ENCODE assay signal across 8 cellular contexts in genomic region chr17:32341141-32341856, GRCh38. TPM values are rescaled to one million over a fixed set of nuclear protein-coding genes. Genes with fewer than 3 reads are reported as not detected.
DNase-seq lines count a peak whose midpoint lies in the region; ATAC-seq and TF ChIP-seq lines count a peak whose summit lies in the region.

No MANE protein-coding gene starts in this region.

- no peaks in the 10 kb centered on the region; the same call in 1 of the 2 replicates for H4K20me1 ChIP-seq in GM23338 (replicated peaks; ENCODE audit: insufficient read depth)

- no peaks in the 10 kb centered on the region for H3K27me3 ChIP-seq in GM23338 (ENCODE audit: insufficient read depth)
- no peaks in the 10 kb centered on the region for H3K27me3 ChIP-seq in gastroesophageal sphincter
- H3K27me3 ChIP-seq in trophoblast cell (ENCODE audit: insufficient read depth, low read length): no peaks in the 10 kb centered on the region

- no peaks in the 10 kb centered on the region for H3K9me3 Mint-ChIP-seq in GM23338
- H3K9me3 Mint-ChIP-seq in activated T-helper 2 cell treated with anti-CD3 and anti-CD28 coated beads, Interferon-gamma antibody, Interleukin-2, Interleukin-4, amounts not matched to agents 10 μg/mL and 5 μg/mL and 100 μg/mL, durations not matched to agents 14 hours and 24 hours and 36 hours: no peaks in the 10 kb centered on the region

- H3K18ac ChIP-seq in trophoblast cell (ENCODE audit: low read length): peak overlapping the region; percentile 80

- peaks cover 6% of the 10 kb centered on the region for H3K4me1 ChIP-seq in GM23338 (ENCODE audit: insufficient read depth)
- H3K4me1 ChIP-seq in gastroesophageal sphincter: peaks cover 3 to 23% (median 4%) of the 10 kb centered on the region in 3 donors
- H3K4me1 ChIP-seq in trophoblast cell (ENCODE audit: control insufficient read depth in 1 of 2, insufficient read depth in 2 of 2, low read length in 2 of 2): peaks cover 3 to 8% of the 10 kb centered on the region in 2 experiments

- TF ChIP-seq POLR2A in gastroesophageal sphincter (IDR thresholded peaks at IDR 0.05): no peak

- peak overlapping the region; percentile 94 for H4K8ac ChIP-seq in trophoblast cell (ENCODE audit: low read depth, low read length)

- no peaks in the 10 kb centered on the region for H3K9me3 ChIP-seq in gastroesophageal sphincter
- H3K9me3 ChIP-seq in trophoblast cell (ENCODE audit: insufficient read depth, low read depth, low read length): no peaks in the 10 kb centered on the region

- H3K27ac ChIP-seq in GM23338 (ENCODE audit: low read depth) (peak overlapping the region; percentile 80; the same call in 1 of the 2 replicates), gastroesophageal sphincter (peak overlapping the region; percentile 49 to 89 (median 86)), trophoblast cell (ENCODE audit: low read depth, low read length) (no peak overlapping the region)

- H3K4me2 ChIP-seq in GM23338: peak overlapping the region; percentile 86
- peak overlapping the region; percentile 82 for H3K4me2 ChIP-seq in trophoblast cell (ENCODE audit: low read length)

- H2BK12ac ChIP-seq in trophoblast cell (ENCODE audit: low read length): no peak overlapping the region

- H3K79me1 ChIP-seq in trophoblast cell (ENCODE audit: low read length): peaks cover 2% of the 10 kb centered on the region

- H3K4me3 ChIP-seq in GM23338 (peak overlapping the region; percentile 91), gastroesophageal sphincter (peak overlapping the region; percentile 69 to 72), trophoblast cell (ENCODE audit: low read depth, low read length) (peak overlapping the region; percentile 80)

- H2BK120ac ChIP-seq in trophoblast cell (ENCODE audit: insufficient read depth, low read length, poor library complexity): no peak overlapping the region

- no peak for TF ChIP-seq EP300 in gastroesophageal sphincter (IDR thresholded peaks at IDR 0.05)

- peaks cover 7% of the 10 kb centered on the region for H3K27me3 Mint-ChIP-seq in GM23338 (ENCODE audit: insufficient read depth, low read depth, poor library complexity)
- H3K27me3 Mint-ChIP-seq in activated T-helper 2 cell treated with anti-CD3 and anti-CD28 coated beads, Interferon-gamma antibody, Interleukin-2, Interleukin-4, amounts not matched to agents 10 μg/mL and 5 μg/mL and 100 μg/mL, durations not matched to agents 14 hours and 24 hours and 36 hours (ENCODE audit: low read depth): no peaks in the 10 kb centered on the region

- H3F3A ChIP-seq in GM23338 (replicated peaks; ENCODE audit: low read depth): peaks cover 25% of the 10 kb centered on the region

- H3K36me3 ChIP-seq in GM23338 (ENCODE audit: insufficient read depth) (peaks cover 9% of the 10 kb centered on the region), gastroesophageal sphincter (peaks cover 0 to 40% of the 10 kb centered on the region in 2 donors), trophoblast cell (ENCODE audit: control insufficient read depth in 1 of 2, insufficient read depth in 2 of 2, low read length in 2 of 2) (peaks cover 3 to 8% of the 10 kb centered on the region in 2 experiments)

- peak overlapping the region; percentile 78 for H3K9ac ChIP-seq in trophoblast cell (ENCODE audit: low read length)

- peak overlapping the region; percentile 65 for H4K91ac ChIP-seq in trophoblast cell (ENCODE audit: low read depth, low read length)

- WGBS in gastroesophageal sphincter (ENCODE audit: low coverage in 1 of 2), 2 donors: 0 to 2% methylated on average over 11 to 13 of the region's 13 CpGs
- no CpG with 5 or more reads among the region's 13 CpGs for WGBS in trophoblast cell (ENCODE audit: extremely low coverage, insufficient coverage, insufficient read length)

- H3K4me3 Mint-ChIP-seq in GM23338: peak overlapping the region; percentile 95
- peak overlapping the region; percentile 90 for H3K4me3 Mint-ChIP-seq in activated T-helper 2 cell treated with anti-CD3 and anti-CD28 coated beads, Interferon-gamma antibody, Interleukin-2, Interleukin-4, amounts not matched to agents 10 μg/mL and 5 μg/mL and 100 μg/mL, durations not matched to agents 14 hours and 24 hours and 36 hours (ENCODE audit: low read depth)

- no peak overlapping the region for H2BK5ac ChIP-seq in trophoblast cell (ENCODE audit: low read depth, low read length, poor library complexity)

- H3K4me1 Mint-ChIP-seq in GM23338: peaks cover 8% of the 10 kb centered on the region
- H3K4me1 Mint-ChIP-seq in activated T-helper 2 cell treated with anti-CD3 and anti-CD28 coated beads, Interferon-gamma antibody, Interleukin-2, Interleukin-4, amounts not matched to agents 10 μg/mL and 5 μg/mL and 100 μg/mL, durations not matched to agents 14 hours and 24 hours and 36 hours (ENCODE audit: low read depth): peaks cover 24% of the 10 kb centered on the region

- H3K27ac Mint-ChIP-seq in GM23338: peak overlapping the region; percentile 77
- peak overlapping the region; percentile 96 for H3K27ac Mint-ChIP-seq in activated T-helper 2 cell treated with anti-CD3 and anti-CD28 coated beads, Interferon-gamma antibody, Interleukin-2, Interleukin-4, amounts not matched to agents 10 μg/mL and 5 μg/mL and 100 μg/mL, durations not matched to agents 14 hours and 24 hours and 36 hours

- H3K79me2 ChIP-seq in GM23338 (replicated peaks; ENCODE audit: insufficient read depth): peaks cover 10% of the 10 kb centered on the region; the same call in 1 of the 2 replicates
- H3K79me2 ChIP-seq in trophoblast cell (ENCODE audit: control insufficient read depth, insufficient read depth, low read length, poor library complexity): peaks cover 2% of the 10 kb centered on the region

- no peak for TF ChIP-seq CTCF in GM23338 (conservative IDR thresholded peaks at IDR 0.05; ENCODE audit: low read depth in 2 of 2)
- peak in 1 of 4 experiments; percentile 19 for TF ChIP-seq CTCF in gastroesophageal sphincter (IDR thresholded peaks at IDR 0.05)

- H3K36me3 Mint-ChIP-seq in GM23338 (ENCODE audit: low read depth): peaks cover 22% of the 10 kb centered on the region
- peaks cover 20% of the 10 kb centered on the region for H3K36me3 Mint-ChIP-seq in activated T-helper 2 cell treated with anti-CD3 and anti-CD28 coated beads, Interferon-gamma antibody, Interleukin-2, Interleukin-4, amounts not matched to agents 10 μg/mL and 5 μg/mL and 100 μg/mL, durations not matched to agents 14 hours and 24 hours and 36 hours (ENCODE audit: low read depth)

- intact Hi-C loops in activated T-helper 2 cell treated with anti-CD3 and anti-CD28 coated beads, Interferon-gamma antibody, Interleukin-2, Interleukin-4, amounts not matched to agents 10 μg/mL and 5 μg/mL and 100 μg/mL, durations not matched to agents 14 hours and 24 hours and 36 hours (cut with micrococcal nuclease): loop anchor here (1.0 kb wide), 1 partner anchor 9 kb away; the partner anchor contains the start of gene ZNF207

- H2AFZ ChIP-seq in GM23338 (peak overlapping the region; percentile 89), trophoblast cell (ENCODE audit: insufficient read depth, low read length, poor library complexity) (peak overlapping the region; percentile 80)

- H4K12ac ChIP-seq in trophoblast cell (ENCODE audit: low read depth, low read length): peak overlapping the region; percentile 72

- no peak overlapping the region for H2AK5ac ChIP-seq in trophoblast cell (ENCODE audit: low read length)

- H3K14ac ChIP-seq in trophoblast cell (ENCODE audit: low read length): peak overlapping the region; percentile 91

- peak; percentile 37 for DNase-seq in DMS79 (lab: John Stamatoyannopoulos, UW)
- no peak for DNase-seq in GM23338 (ENCODE audit: low spot score)
- DNase-seq in NOMO-1 treated with DMSO at 0.1 percent for 48 hours (lab: John Stamatoyannopoulos, UW; ENCODE audit: unreplicated experiment): peak; percentile 53
- DNase-seq in activated T-helper 2 cell treated with anti-CD3 and anti-CD28 coated beads, Interferon-gamma antibody, Interleukin-2, Interleukin-4, amounts not matched to agents 10 μg/mL and 5 μg/mL and 100 μg/mL, durations not matched to agents 14 hours and 24 hours and 36 hours (ENCODE audit: low spot score): peak; percentile 55
- peak in 1 of 2 donors; percentile 37 for DNase-seq in trophoblast cell
- DNase-seq in NCI-H2107 (lab: John Stamatoyannopoulos, UW): no peak
- DNase-seq in iPS-NIHi11 (ENCODE audit: low spot score): no peak

- no peaks in the 10 kb centered on the region for H3K9me2 ChIP-seq in GM23338 (ENCODE audit: insufficient read depth)

- no peak for ATAC-seq in GM23338
- ATAC-seq in gastroesophageal sphincter: no peak

- H3K4ac ChIP-seq in trophoblast cell (ENCODE audit: low read depth, low read length): peak overlapping the region; percentile 44

- H3K23ac ChIP-seq in trophoblast cell (ENCODE audit: low read length): no peak overlapping the region

TF ChIP-seq in GM23338, 12 proteins besides CTCF, POLR2A, EP300 and RAD21:
- TF ChIP-seq ETS1 (IDR thresholded peaks at IDR 0.05): no peak

RNA-seq across cellular contexts. Expression of gene C17orf75, which starts 0.7 kb away (rescaled TPM):
- total RNA-seq in GM23338 (2014; rRNA removed; shearing (Covaris generic)): 26.8 and 35.9 TPM in 2 replicates
- polyA plus RNA-seq in GM23338 (2016; fragmentation: Nextera tagmentation; extraction: Ambion mirVana): 43.3 and 50.1 TPM in 2 replicates
- 25.6 and 32.8 TPM in 2 replicates for total RNA-seq in activated T-helper 2 cell treated with anti-CD3 and anti-CD28 coated beads, Interferon-gamma antibody, Interleukin-2, Interleukin-4, amounts not matched to agents 10 μg/mL and 5 μg/mL and 100 μg/mL, durations not matched to agents 14 hours and 24 hours and 36 hours
- 10 to 100 TPM in 3 of 4 donors, 1 to 10 TPM in 1; 9.2 to 16.7 (median 13.2) TPM for total RNA-seq in gastroesophageal sphincter
- 13.0 and 13.6 TPM in 2 replicates for polyA plus RNA-seq in trophoblast cell (2013)

RNA-seq across cellular contexts. Expression of gene ZNF207, which starts 8.7 kb away (rescaled TPM):
- total RNA-seq in GM23338 (2014; rRNA removed; shearing (Covaris generic)): 234 and 240 TPM in 2 replicates
- polyA plus RNA-seq in GM23338 (2016; fragmentation: Nextera tagmentation; extraction: Ambion mirVana): 155 and 171 TPM in 2 replicates
- total RNA-seq in activated T-helper 2 cell treated with anti-CD3 and anti-CD28 coated beads, Interferon-gamma antibody, Interleukin-2, Interleukin-4, amounts not matched to agents 10 μg/mL and 5 μg/mL and 100 μg/mL, durations not matched to agents 14 hours and 24 hours and 36 hours: 254 and 256 TPM in 2 replicates
- total RNA-seq in gastroesophageal sphincter: 100 to 1,000 TPM in 2 of 4 donors, 10 to 100 TPM in 2; 84.4 to 146 (median 99.0) TPM
- 195 and 202 TPM in 2 replicates for polyA plus RNA-seq in trophoblast cell (2013)

Comparison
In these comparisons a context has a peak if more than half of its experiments do, and no peak if none do; other contexts are left out.
1. DNase-seq: peak in DMS79 (single experiment), NOMO-1 treated with DMSO at 0.1 percent for 48 hours (single experiment) and activated T-helper 2 cell treated with anti-CD3 and anti-CD28 coated beads, Interferon-gamma antibody, Interleukin-2, Interleukin-4, amounts not matched to agents 10 μg/mL and 5 μg/mL and 100 μg/mL, durations not matched to agents 14 hours and 24 hours and 36 hours (single experiment); none in GM23338 (single experiment), NCI-H2107 (single experiment) and iPS-NIHi11 (single experiment).
2. Peak in every context shown above with its lines, with median percentiles within 50 percentile points of each other: H3K4me3 ChIP-seq.